20 cellular contexts compared by ENCODE assay signal in the genomic region with DNA sequence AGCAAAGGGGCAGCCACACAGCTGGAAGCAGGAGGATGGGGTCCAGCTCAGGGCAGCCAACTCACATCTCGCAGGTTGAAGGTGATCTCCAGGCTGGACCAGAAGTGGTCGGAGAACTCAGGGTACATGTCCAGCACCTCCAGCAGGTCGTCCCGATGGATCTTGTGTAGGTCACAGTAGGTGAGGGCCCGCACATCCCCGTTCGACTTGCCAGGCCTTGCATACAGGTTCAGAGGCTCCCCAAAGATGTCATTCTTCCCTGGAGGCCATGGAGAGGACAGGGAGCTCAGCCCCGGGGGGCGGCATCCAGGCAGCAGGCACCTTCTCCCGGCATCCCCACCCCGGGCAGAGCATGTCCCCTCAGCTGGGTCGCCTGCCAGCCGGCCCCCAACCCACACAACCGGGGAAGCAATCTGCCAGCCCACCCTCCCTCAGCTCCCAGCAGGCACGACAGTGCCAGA. TPM values are rescaled to one million over a fixed set of nuclear protein-coding genes. Genes with fewer than 3 reads are reported as not detected.
DNase-seq lines count a peak whose midpoint lies in the region; ATAC-seq, FAIRE-seq and TF ChIP-seq lines count a peak whose summit lies in the region.
"Had no signal": no experiment of that assay in that cellular context is flagged by ENCODE, and none has a peak within 500 bp of the region (broad histone marks: within the 10 kb centered on the region; RNA-seq: fewer than 3 reads in every experiment).

No MANE protein-coding gene starts in this region.

- no peaks in the 10 kb centered on the region for H3K9me3 Mint-ChIP-seq in activated T-helper 2 cell treated with anti-CD3 and anti-CD28 coated beads, Interferon-gamma antibody, Interleukin-2, Interleukin-4, amounts not matched to agents 10 μg/mL and 5 μg/mL and 100 μg/mL, durations not matched to agents 14 hours and 24 hours and 36 hours
- H3K9me3 Mint-ChIP-seq: CD8-positive, alpha-beta memory T cell; type B pancreatic cell had no signal

- H3K4me1 Mint-ChIP-seq in activated T-helper 2 cell treated with anti-CD3 and anti-CD28 coated beads, Interferon-gamma antibody, Interleukin-2, Interleukin-4, amounts not matched to agents 10 μg/mL and 5 μg/mL and 100 μg/mL, durations not matched to agents 14 hours and 24 hours and 36 hours (ENCODE audit: low read depth), result no peaks in the 10 kb centered on the region
- H3K4me1 Mint-ChIP-seq: CD8-positive, alpha-beta memory T cell had no signal

- DNase-seq in Right ventricle myocardium superior (peak; percentile 25), right cardiac atrium (no peak), Peyer's patch (peak in 2 of 3 donors; percentile 29 to 39), kidney (peak; percentile 65), sigmoid colon (peak; percentile 60)
- no peak for DNase-seq in activated T-helper 2 cell treated with anti-CD3 and anti-CD28 coated beads, Interferon-gamma antibody, Interleukin-2, Interleukin-4, amounts not matched to agents 10 μg/mL and 5 μg/mL and 100 μg/mL, durations not matched to agents 14 hours and 24 hours and 36 hours (ENCODE audit: low spot score)
- DNase-seq in stimulated activated CD8-positive, alpha-beta memory T cell treated with anti-CD3 and anti-CD28 coated beads, Interleukin-4, amount 100 ng/mL, for 48 hours, result no peak
- DNase-seq: amygdala; central memory CD4-positive, alpha-beta T cell; DMS79; NCI-H1694 treated with DMSO at 0.1 percent for 48 hours; NCI-H2227 treated with DMSO at 0.1 percent for 48 hours; stimulated activated naive CD4-positive, alpha-beta T cell treated with Interleukin-2 at 50 U/mL for 16 hours had no signal

- no peaks in the 10 kb centered on the region for H3K36me3 Mint-ChIP-seq in activated T-helper 2 cell treated with anti-CD3 and anti-CD28 coated beads, Interferon-gamma antibody, Interleukin-2, Interleukin-4, amounts not matched to agents 10 μg/mL and 5 μg/mL and 100 μg/mL, durations not matched to agents 14 hours and 24 hours and 36 hours (ENCODE audit: low read depth)
- H3K36me3 Mint-ChIP-seq: CD8-positive, alpha-beta memory T cell; type B pancreatic cell had no signal

- 82% methylated on average over 15 of the region's 15 CpGs for WGBS in right cardiac atrium
- WGBS in sigmoid colon, 2 donors, result 83 to 89% methylated on average over 15 of the region's 15 CpGs

- intact Hi-C loops in Right ventricle myocardium superior (cut with DNase I), result no loop called here
- intact Hi-C loops in right cardiac atrium (cut with DNase I), result no loop called here
- intact Hi-C loops in kidney (cut with DNase I), result no loop called here
- intact Hi-C loops in sigmoid colon (cut with DNase I), result no loop called here
- intact Hi-C loops in activated T-helper 2 cell treated with anti-CD3 and anti-CD28 coated beads, Interferon-gamma antibody, Interleukin-2, Interleukin-4, amounts not matched to agents 10 μg/mL and 5 μg/mL and 100 μg/mL, durations not matched to agents 14 hours and 24 hours and 36 hours (cut with micrococcal nuclease), result no loop called here

- TF ChIP-seq POLR2A in Peyer's patch (IDR thresholded peaks at IDR 0.05) (no peak), sigmoid colon (IDR thresholded peaks at IDR 0.05) (no peak)

- H3K4me3 Mint-ChIP-seq in activated T-helper 2 cell treated with anti-CD3 and anti-CD28 coated beads, Interferon-gamma antibody, Interleukin-2, Interleukin-4, amounts not matched to agents 10 μg/mL and 5 μg/mL and 100 μg/mL, durations not matched to agents 14 hours and 24 hours and 36 hours (ENCODE audit: low read depth), result no peak overlapping the region
- H3K4me3 Mint-ChIP-seq: CD8-positive, alpha-beta memory T cell had no signal

- H3K4me1 ChIP-seq in right cardiac atrium (ENCODE audit: control insufficient read depth, insufficient read depth, low read length) (no peaks in the 10 kb centered on the region), Peyer's patch (no peaks in the 10 kb centered on the region), kidney (ENCODE audit: control insufficient read depth in 1 of 2, insufficient read depth in 1 of 2, low read depth in 1 of 2, low read length in 2 of 2) (no peaks in the 10 kb centered on the region), sigmoid colon (peaks cover 0 to 90% (median 72%) of the 10 kb centered on the region in 4 donors)
- H3K4me1 ChIP-seq: right lobe of liver had no signal

- peaks cover 6% of the 10 kb centered on the region for H3K27me3 Mint-ChIP-seq in activated T-helper 2 cell treated with anti-CD3 and anti-CD28 coated beads, Interferon-gamma antibody, Interleukin-2, Interleukin-4, amounts not matched to agents 10 μg/mL and 5 μg/mL and 100 μg/mL, durations not matched to agents 14 hours and 24 hours and 36 hours (ENCODE audit: low read depth)
- H3K27me3 Mint-ChIP-seq: type B pancreatic cell had no signal

- H3K27ac ChIP-seq in right cardiac atrium (ENCODE audit: low read length), result no peak overlapping the region
- no peak overlapping the region for H3K27ac ChIP-seq in Peyer's patch
- H3K27ac ChIP-seq in kidney (ENCODE audit: low read depth in 2 of 2, low read length in 2 of 2), result no peak overlapping the region
- peak overlapping the region in 3 of 4 donors; percentile 80 to 90 (median 86) for H3K27ac ChIP-seq in sigmoid colon
- H3K27ac ChIP-seq: HL-60, right lobe of liver had no signal

- no peak overlapping the region for H3K9ac ChIP-seq in kidney (ENCODE audit: low read length in 2 of 2)

- H3K27ac Mint-ChIP-seq in activated T-helper 2 cell treated with anti-CD3 and anti-CD28 coated beads, Interferon-gamma antibody, Interleukin-2, Interleukin-4, amounts not matched to agents 10 μg/mL and 5 μg/mL and 100 μg/mL, durations not matched to agents 14 hours and 24 hours and 36 hours, result no peak overlapping the region
- H3K27ac Mint-ChIP-seq: CD8-positive, alpha-beta memory T cell had no signal

- H3K9me3 ChIP-seq in right cardiac atrium (ENCODE audit: control insufficient read depth, low read length) (no peaks in the 10 kb centered on the region), Peyer's patch (no peaks in the 10 kb centered on the region), kidney (ENCODE audit: control insufficient read depth in 1 of 2, low read length in 2 of 2) (no peaks in the 10 kb centered on the region), sigmoid colon (no peaks in the 10 kb centered on the region)
- H3K9me3 ChIP-seq: right lobe of liver had no signal

- no peaks in the 10 kb centered on the region for H3K36me3 ChIP-seq in Peyer's patch
- H3K36me3 ChIP-seq in kidney (ENCODE audit: control insufficient read depth in 1 of 2, insufficient read depth in 2 of 2, low read length in 2 of 2), result no peaks in the 10 kb centered on the region
- H3K36me3 ChIP-seq in sigmoid colon, result peaks cover 18 to 39% (median 26%) of the 10 kb centered on the region in 4 donors
- H3K36me3 ChIP-seq: right lobe of liver had no signal

- TF ChIP-seq CTCF in Peyer's patch (IDR thresholded peaks at IDR 0.05) (no peak), kidney (IDR thresholded peaks at IDR 0.05; ENCODE audit: borderline replicate concordance, extremely low read depth, insufficient read depth) (no peak), sigmoid colon (IDR thresholded peaks at IDR 0.05) (no peak)

- no peak for TF ChIP-seq EP300 in sigmoid colon (IDR thresholded peaks at IDR 0.05)

- H3K4me3 ChIP-seq in right cardiac atrium (ENCODE audit: low read length), result no peak overlapping the region
- H3K4me3 ChIP-seq in Peyer's patch, result no peak overlapping the region
- no peak overlapping the region for H3K4me3 ChIP-seq in kidney (ENCODE audit: low read length in 2 of 2)
- no peak overlapping the region for H3K4me3 ChIP-seq in sigmoid colon
- H3K4me3 ChIP-seq: right lobe of liver had no signal

- no peak for FAIRE-seq in kidney (lab: Jason Lieb, UNC)
- FAIRE-seq: frontal cortex had no signal

- no peaks in the 10 kb centered on the region for H3K27me3 ChIP-seq in right cardiac atrium (ENCODE audit: control insufficient read depth, insufficient read depth)
- no peaks in the 10 kb centered on the region for H3K27me3 ChIP-seq in Peyer's patch
- H3K27me3 ChIP-seq in sigmoid colon, result no peaks in the 10 kb centered on the region
- H3K27me3 ChIP-seq: right lobe of liver had no signal

- ATAC-seq in Right ventricle myocardium superior (ENCODE audit: poor library complexity) (no peak), right cardiac atrium (no peak), GM21723 (IDR thresholded peaks at IDR 0.05; ENCODE audit: unreplicated experiment) (no peak)
- ATAC-seq: right lobe of liver had no signal

RNA-seq across cellular contexts. Expression of gene KCNH2, which starts 29.3 kb away (rescaled TPM):
- total RNA-seq in Right ventricle myocardium superior (88.9 TPM), right cardiac atrium (100 to 1,000 TPM; 113 to 163 (median 126) TPM), Peyer's patch (1 to 10 TPM; 2.4 to 8.5 (median 3.4) TPM), kidney (1.3 TPM), sigmoid colon (100 to 1,000 TPM in 1 of 4 donors, 10 to 100 TPM in 3; 40.6 to 107 (median 85.2) TPM)
- polyA plus RNA-seq in right cardiac atrium (132 TPM), kidney (ENCODE audit: insufficient read depth, low read depth, low replicate concordance) (1.5 TPM), sigmoid colon (1 to 10 TPM in 2 of 3 donors, under 1 TPM in 1; 0.46 to 7.3 (median 1.2) TPM)
- 0.30 and 0.41 TPM in 2 replicates for total RNA-seq in activated T-helper 2 cell treated with anti-CD3 and anti-CD28 coated beads, Interferon-gamma antibody, Interleukin-2, Interleukin-4, amounts not matched to agents 10 μg/mL and 5 μg/mL and 100 μg/mL, durations not matched to agents 14 hours and 24 hours and 36 hours
- total RNA-seq: osteocyte had no signal

RNA-seq across cellular contexts. Expression of gene NOS3, which starts 42.0 kb away (rescaled TPM):
- total RNA-seq in Right ventricle myocardium superior (10.0 TPM), right cardiac atrium (10 to 100 TPM; 20.5 to 80.4 (median 24.7) TPM), Peyer's patch (10 to 100 TPM in 1 of 4 donors, 1 to 10 TPM in 3; 1.2 to 18.2 (median 5.4) TPM), kidney (51.7 TPM), sigmoid colon (1 to 10 TPM; 1.3 to 7.2 (median 2.9) TPM)
- polyA plus RNA-seq in right cardiac atrium (13.5 TPM), kidney (ENCODE audit: insufficient read depth, low read depth, low replicate concordance) (9.3 TPM), sigmoid colon (1 to 10 TPM in 2 of 3 donors, under 1 TPM in 1; 0.23 to 6.1 (median 1.2) TPM)
- total RNA-seq in activated T-helper 2 cell treated with anti-CD3 and anti-CD28 coated beads, Interferon-gamma antibody, Interleukin-2, Interleukin-4, amounts not matched to agents 10 μg/mL and 5 μg/mL and 100 μg/mL, durations not matched to agents 14 hours and 24 hours and 36 hours, result 9.8 TPM in 2 replicates

Comparison
In these comparisons a context has a peak if more than half of its experiments do, and no peak if none do; other contexts are left out.
1. DNase-seq: peak in Right ventricle myocardium superior (single experiment), Peyer's patch (2 of 3), kidney (single experiment) and sigmoid colon (single experiment); none in right cardiac atrium (0 of 3), activated T-helper 2 cell treated with anti-CD3 and anti-CD28 coated beads, Interferon-gamma antibody, Interleukin-2, Interleukin-4, amounts not matched to agents 10 μg/mL and 5 μg/mL and 100 μg/mL, durations not matched to agents 14 hours and 24 hours and 36 hours (single experiment) and stimulated activated CD8-positive, alpha-beta memory T cell treated with anti-CD3 and anti-CD28 coated beads, Interleukin-4, amount 100 ng/mL, for 48 hours (single experiment).
2. H3K27ac ChIP-seq: peak in sigmoid colon (3 of 4); none in right cardiac atrium (single experiment), Peyer's patch (0 of 4) and kidney (0 of 2).